In the genomic region with DNA sequence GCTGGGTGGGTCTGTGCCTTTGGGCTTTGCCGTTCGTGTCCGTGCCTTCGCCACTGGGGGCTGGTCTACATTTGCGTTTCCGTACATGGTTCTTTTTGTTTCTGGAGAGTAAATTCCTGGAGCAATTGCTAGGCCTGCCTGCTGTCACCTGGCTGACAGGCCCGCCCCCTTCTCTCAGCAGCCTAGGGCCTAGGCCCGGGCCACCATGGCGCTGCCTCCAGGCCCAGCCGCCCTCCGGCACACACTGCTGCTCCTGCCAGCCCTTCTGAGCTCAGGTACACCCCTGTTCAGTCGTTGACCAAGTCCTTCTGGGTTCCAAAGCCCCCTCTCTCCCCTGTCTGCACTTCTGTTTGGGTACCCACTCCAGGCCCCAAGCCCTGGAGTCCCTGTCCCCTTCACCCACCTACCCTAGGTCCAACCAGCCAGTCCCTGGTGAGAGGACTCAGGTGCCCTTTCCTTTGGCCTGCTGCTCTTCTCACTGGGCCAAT, we compare ENCODE assay signal across 8 cellular contexts. TPM values are rescaled to one million over a fixed set of nuclear protein-coding genes. Genes with fewer than 3 reads are reported as not detected.
DNase-seq lines count a peak whose midpoint lies in the region; ATAC-seq and TF ChIP-seq lines count a peak whose summit lies in the region.

No MANE protein-coding gene starts in this region.

- H3K79me2 ChIP-seq in H9 (ENCODE audit: insufficient read depth, low read length), result no peaks in the 10 kb centered on the region

- no peaks in the 10 kb centered on the region; the same call in 1 of the 2 replicates for H3K4me1 ChIP-seq in H9 (ENCODE audit: insufficient read depth, low read length)

- H3K14ac ChIP-seq in H9 (ENCODE audit: insufficient read depth, low read length), result no peak overlapping the region

- H3T11ph ChIP-seq in H9 (ENCODE audit: low read length), result no peak overlapping the region

- H2BK120ac ChIP-seq in H9 (ENCODE audit: low read depth, low read length, poor library complexity, severe bottlenecking), result no peak overlapping the region

- peak overlapping the region; percentile 86 to 97 for H3K4me3 Mint-ChIP-seq in H9
- H3K4me3 Mint-ChIP-seq in activated T-helper 17 cell treated with anti-CD3 and anti-CD28 coated beads, Interleukin-2, amount 50 U/mL, for 72 hours, result peak overlapping the region; percentile 76
- H3K4me3 Mint-ChIP-seq in stimulated activated naive CD8-positive, alpha-beta T cell treated with anti-CD3 and anti-CD28 coated beads, Interleukin-15, amount 100 ng/mL, for 72 hours, result peak overlapping the region; percentile 90 to 92

- no peak overlapping the region for H4K5ac ChIP-seq in H9 (ENCODE audit: insufficient read length, low read depth, low read length)

- H3K27me3 Mint-ChIP-seq in H9 (ENCODE audit: low read depth), result peaks cover 5% of the 10 kb centered on the region; the same call in 1 of the 2 replicates
- H3K27me3 Mint-ChIP-seq in activated T-helper 17 cell treated with anti-CD3 and anti-CD28 coated beads, Interleukin-2, amount 50 U/mL, for 72 hours, result no peaks in the 10 kb centered on the region
- H3K27me3 Mint-ChIP-seq in stimulated activated naive CD8-positive, alpha-beta T cell treated with anti-CD3 and anti-CD28 coated beads, Interleukin-15, amount 100 ng/mL, for 72 hours, result no peaks in the 10 kb centered on the region

- H3K4me1 Mint-ChIP-seq in H9, result peaks cover 38% of the 10 kb centered on the region in 2 experiments
- peaks cover 14% of the 10 kb centered on the region for H3K4me1 Mint-ChIP-seq in activated T-helper 17 cell treated with anti-CD3 and anti-CD28 coated beads, Interleukin-2, amount 50 U/mL, for 72 hours
- peaks cover 41% of the 10 kb centered on the region for H3K4me1 Mint-ChIP-seq in stimulated activated naive CD8-positive, alpha-beta T cell treated with anti-CD3 and anti-CD28 coated beads, Interleukin-15, amount 100 ng/mL, for 72 hours

- H3K23me2 ChIP-seq in H9 (ENCODE audit: insufficient read length, low read depth, low read length, poor library complexity, severe bottlenecking), result peaks cover 10% of the 10 kb centered on the region

- no peak overlapping the region for H2AK5ac ChIP-seq in H9 (ENCODE audit: insufficient read length, low read length)

- no peaks in the 10 kb centered on the region for H3K79me1 ChIP-seq in H9 (ENCODE audit: insufficient read depth, low read depth, low read length, poor library complexity, severe bottlenecking)

- no peak for TF ChIP-seq CTCF in H9 (conservative IDR thresholded peaks at IDR 0.05)

- no peak overlapping the region for H3K4ac ChIP-seq in H9 (ENCODE audit: low read depth, low read length)

- no peak overlapping the region for H3K18ac ChIP-seq in H9 (ENCODE audit: insufficient read length, low read depth, low read length)

- no peak overlapping the region for H3K27ac ChIP-seq in H9 (ENCODE audit: insufficient read length, low read depth, low read length)

- H3K9ac ChIP-seq in H9 (ENCODE audit: extremely low read depth, insufficient read length, low read length), result peak overlapping the region; percentile 60

- no CpG with 5 or more reads among the region's 12 CpGs for WGBS in H9 (ENCODE audit: extremely low coverage, insufficient read length, low lambda C conversion rate)

- peak overlapping the region; percentile 93 for H3K4me2 ChIP-seq in H9 (ENCODE audit: insufficient read depth, insufficient read length, low read length)

- no peak overlapping the region for H4K8ac ChIP-seq in H9 (replicated peaks; ENCODE audit: insufficient read length, low read depth, low read length)

- H3K56ac ChIP-seq in H9 (ENCODE audit: insufficient read length, low read depth, low read length), result no peak overlapping the region

- H3K27ac Mint-ChIP-seq in H9, result peak overlapping the region in 2 of 3 experiments; percentile 38 to 39; a peak in 3 of 7 replicates
- peak overlapping the region; percentile 82 for H3K27ac Mint-ChIP-seq in activated T-helper 17 cell treated with anti-CD3 and anti-CD28 coated beads, Interleukin-2, amount 50 U/mL, for 72 hours
- H3K27ac Mint-ChIP-seq in stimulated activated naive CD8-positive, alpha-beta T cell treated with anti-CD3 and anti-CD28 coated beads, Interleukin-15, amount 100 ng/mL, for 72 hours, result peak overlapping the region; percentile 91 to 97

- DNase-seq in H9 (no peak), SIG-M5 treated with dmso at 0.1 percent for 504 hours (lab: John Stamatoyannopoulos, UW; ENCODE audit: unreplicated experiment) (no peak), NCI-H524 (lab: John Stamatoyannopoulos, UW) (no peak), dedifferentiated amniotic fluid mesenchymal stem cell (ENCODE audit: extremely low spot score) (no peak)
- DNase-seq in stimulated activated naive CD8-positive, alpha-beta T cell treated with anti-CD3 and anti-CD28 coated beads, Interleukin-15, amount 100 ng/mL, for 72 hours, result peak; percentile 33 to 34

- H3K9me3 ChIP-seq in H9 (ENCODE audit: control insufficient read depth, low read depth, low read length), result no peaks in the 10 kb centered on the region
- peaks cover 2% of the 10 kb centered on the region for H3K9me3 ChIP-seq in iPS-18c (ENCODE audit: control insufficient read depth, insufficient read depth, low read length)

- H2BK20ac ChIP-seq in H9 (ENCODE audit: low read depth, low read length, poor library complexity, severe bottlenecking), result no peak overlapping the region

- H3K4me3 ChIP-seq in iPS-18c (ENCODE audit: insufficient read depth, low read depth, low read length), result peak overlapping the region; percentile 77

- no peak overlapping the region for H4K91ac ChIP-seq in H9 (ENCODE audit: insufficient read length, low read depth, low read length)

- ATAC-seq in activated T-helper 17 cell treated with anti-CD3 and anti-CD28 coated beads, Interleukin-2, amount 50 U/mL, for 72 hours (replicated peaks), result peak; percentile 8
- ATAC-seq in stimulated activated naive CD8-positive, alpha-beta T cell treated with anti-CD3 and anti-CD28 coated beads, Interleukin-15, amount 100 ng/mL, for 72 hours, result peak; percentile 27
- no peak for ATAC-seq in HG03432 (IDR thresholded peaks at IDR 0.05; ENCODE audit: unreplicated experiment)

- H3K36me3 Mint-ChIP-seq in H9 (ENCODE audit: insufficient read depth in 1 of 3, low read depth in 3 of 3), result peaks cover 0 to 7% (median 5%) of the 10 kb centered on the region in 3 experiments; a peak in 3 of 7 replicates
- no peaks in the 10 kb centered on the region for H3K36me3 Mint-ChIP-seq in activated T-helper 17 cell treated with anti-CD3 and anti-CD28 coated beads, Interleukin-2, amount 50 U/mL, for 72 hours (ENCODE audit: low read depth)

- H3K9me3 Mint-ChIP-seq in H9, result no peaks in the 10 kb centered on the region
- H3K9me3 Mint-ChIP-seq in activated T-helper 17 cell treated with anti-CD3 and anti-CD28 coated beads, Interleukin-2, amount 50 U/mL, for 72 hours, result no peaks in the 10 kb centered on the region
- H3K9me3 Mint-ChIP-seq in stimulated activated naive CD8-positive, alpha-beta T cell treated with anti-CD3 and anti-CD28 coated beads, Interleukin-15, amount 100 ng/mL, for 72 hours, result no peaks in the 10 kb centered on the region

- H2BK15ac ChIP-seq in H9 (ENCODE audit: low read depth, low read length), result no peak overlapping the region

- H2BK5ac ChIP-seq in H9 (ENCODE audit: insufficient read length, low read length), result no peak overlapping the region

- no peaks in the 10 kb centered on the region for H3K27me3 ChIP-seq in H9 (ENCODE audit: insufficient read depth, low read length)

- no peak overlapping the region for H2BK12ac ChIP-seq in H9 (ENCODE audit: insufficient read length, low read depth, low read length)

- no peaks in the 10 kb centered on the region for H4K20me1 ChIP-seq in H9 (ENCODE audit: control insufficient read depth, insufficient read depth, insufficient read length)

- no peak overlapping the region for H3K23ac ChIP-seq in H9 (ENCODE audit: insufficient read length, low read depth, low read length)

- no peak overlapping the region for H2AFZ ChIP-seq in H9 (ENCODE audit: low read length)

RNA-seq across cellular contexts. Expression of a gene that starts 0.6 kb away (rescaled TPM):
- total RNA-seq in H9 (2021), result 24.5 and 26.2 TPM in 2 replicates
- total RNA-seq in activated T-helper 17 cell treated with anti-CD3 and anti-CD28 coated beads, Interleukin-2, amount 50 U/mL, for 72 hours, result 10 to 100 TPM in 1 of 2 donors, 1 to 10 TPM in 1; 8.2 to 14.9 TPM

RNA-seq across cellular contexts. Expression of a gene that starts 4.4 kb away (rescaled TPM):
- total RNA-seq in H9 (2021), result 1.6 TPM in 2 replicates
- 1 to 10 TPM in 1 of 2 donors, under 1 TPM in 1; 0.29 to 1.2 TPM for total RNA-seq in activated T-helper 17 cell treated with anti-CD3 and anti-CD28 coated beads, Interleukin-2, amount 50 U/mL, for 72 hours

RNA-seq across cellular contexts. Expression of a gene that starts 34.1 kb away (rescaled TPM):
- total RNA-seq in H9 (2021), result 10.3 and 11.5 TPM in 2 replicates
- 1 to 10 TPM; 7.0 to 7.5 TPM for total RNA-seq in activated T-helper 17 cell treated with anti-CD3 and anti-CD28 coated beads, Interleukin-2, amount 50 U/mL, for 72 hours

RNA-seq across cellular contexts. Expression of a gene that starts 40.6 kb away (rescaled TPM):
- 152 TPM in 2 replicates for total RNA-seq in H9 (2021)
- 100 to 1,000 TPM; 143 to 155 TPM for total RNA-seq in activated T-helper 17 cell treated with anti-CD3 and anti-CD28 coated beads, Interleukin-2, amount 50 U/mL, for 72 hours

Comparison
In these comparisons a context has a peak if more than half of its experiments do, and no peak if none do; other contexts are left out.
1. DNase-seq: peak in stimulated activated naive CD8-positive, alpha-beta T cell treated with anti-CD3 and anti-CD28 coated beads, Interleukin-15, amount 100 ng/mL, for 72 hours (2 of 2); none in H9 (single experiment), SIG-M5 treated with dmso at 0.1 percent for 504 hours (single experiment), NCI-H524 (0 of 2) and dedifferentiated amniotic fluid mesenchymal stem cell (single experiment).
2. H3K27ac Mint-ChIP-seq: peak in every context shown above with its lines; median percentile 94 in stimulated activated naive CD8-positive, alpha-beta T cell treated with anti-CD3 and anti-CD28 coated beads, Interleukin-15, amount 100 ng/mL, for 72 hours; 82 in activated T-helper 17 cell treated with anti-CD3 and anti-CD28 coated beads, Interleukin-2, amount 50 U/mL, for 72 hours; 38 in H9.
3. Peak in every context shown above with its lines, with median percentiles within 50 percentile points of each other: H3K4me3 Mint-ChIP-seq.